18 cellular contexts compared by ENCODE assay signal in the genomic region with DNA sequence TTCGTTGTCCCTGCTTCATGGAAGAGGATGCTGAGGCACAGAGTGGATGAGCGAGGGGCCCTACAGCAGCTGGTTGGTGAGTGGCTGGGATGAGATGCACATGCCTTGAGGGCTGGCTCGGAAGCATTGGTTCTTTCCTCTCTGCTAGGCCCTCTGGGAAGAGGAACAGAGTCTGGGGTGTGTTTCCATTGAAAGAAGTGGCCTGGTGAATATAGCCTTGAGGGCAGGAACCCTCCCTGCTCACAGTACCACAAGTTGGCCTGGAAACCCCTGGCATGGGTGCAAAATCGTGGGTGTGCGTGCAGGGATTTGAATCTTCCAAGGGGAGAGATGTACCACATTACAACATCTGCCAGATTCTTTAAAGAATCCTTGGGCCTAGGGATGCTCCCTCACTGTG. TPM values are rescaled to one million over a fixed set of nuclear protein-coding genes. Genes with fewer than 3 reads are reported as not detected.
A peak's percentile ranks its signal among the peaks of the same experiment; 100 is the strongest.
DNase-seq lines count a peak whose midpoint lies in the region; ATAC-seq and TF ChIP-seq lines count a peak whose summit lies in the region.
"Had no signal": no experiment of that assay in that cellular context is flagged by ENCODE, and none has a peak within 500 bp of the region (broad histone marks: within the 10 kb centered on the region; RNA-seq: fewer than 3 reads in every experiment).

No MANE protein-coding gene starts in this region.

- H3K79me1 ChIP-seq in trophoblast cell (ENCODE audit: low read length): no peaks in the 10 kb centered on the region

- no peaks in the 10 kb centered on the region for H3K4me1 ChIP-seq in esophagus muscularis mucosa
- peaks cover 0 to 11% of the 10 kb centered on the region in 2 experiments for H3K4me1 ChIP-seq in trophoblast cell (ENCODE audit: control insufficient read depth in 1 of 2, insufficient read depth in 2 of 2, low read length in 2 of 2)
- H3K4me1 ChIP-seq: BE2C had no signal

- no peak overlapping the region for H3K4ac ChIP-seq in trophoblast cell (ENCODE audit: low read depth, low read length)

- H3K9me2 ChIP-seq in neural cell (ENCODE audit: insufficient read depth, low read length): no peaks in the 10 kb centered on the region

- H2BK120ac ChIP-seq in trophoblast cell (ENCODE audit: insufficient read depth, low read length, poor library complexity): no peak overlapping the region

- H3K4me3 ChIP-seq in esophagus muscularis mucosa: no peak overlapping the region
- no peak overlapping the region for H3K4me3 ChIP-seq in neural cell (ENCODE audit: low read length)
- H3K4me3 ChIP-seq in trophoblast cell (ENCODE audit: low read depth, low read length): no peak overlapping the region

- no peak overlapping the region for H3K23ac ChIP-seq in trophoblast cell (ENCODE audit: low read length)

- no peak for TF ChIP-seq CTCF in esophagus muscularis mucosa (IDR thresholded peaks at IDR 0.05)
- no peak for TF ChIP-seq CTCF in neural cell (IDR thresholded peaks at IDR 0.05; ENCODE audit: poor library complexity, severe bottlenecking)

- H2AFZ ChIP-seq in neural cell (ENCODE audit: low read depth, low read length) (no peak overlapping the region), trophoblast cell (ENCODE audit: insufficient read depth, low read length, poor library complexity) (no peak overlapping the region)

- H2BK5ac ChIP-seq in trophoblast cell (ENCODE audit: low read depth, low read length, poor library complexity): no peak overlapping the region

- H3K9ac ChIP-seq in neural cell (ENCODE audit: low read length): no peak overlapping the region
- H3K9ac ChIP-seq in trophoblast cell (ENCODE audit: low read length): no peak overlapping the region

- H3K14ac ChIP-seq in trophoblast cell (ENCODE audit: low read length): no peak overlapping the region

- H4K20me1 ChIP-seq in neural cell (ENCODE audit: insufficient read depth): no peaks in the 10 kb centered on the region

- no peak for ATAC-seq in left ventricle myocardium superior
- no peak for ATAC-seq in HG03095 (IDR thresholded peaks at IDR 0.05; ENCODE audit: unreplicated experiment)

- H3K4me2 ChIP-seq in neural cell (ENCODE audit: low read length) (no peak overlapping the region), trophoblast cell (ENCODE audit: low read length) (no peak overlapping the region)

- no peak for TF ChIP-seq EP300 in esophagus muscularis mucosa (IDR thresholded peaks at IDR 0.05)
- no peak for TF ChIP-seq EP300 in neural cell (conservative IDR thresholded peaks at IDR 0.05; ENCODE audit: poor library complexity, severe bottlenecking)

- no peak for TF ChIP-seq POLR2A in esophagus muscularis mucosa (IDR thresholded peaks at IDR 0.05; ENCODE audit: low read depth)

- no peak for TF ChIP-seq RAD21 in neural cell (conservative IDR thresholded peaks at IDR 0.05)

- H3K79me2 ChIP-seq in neural cell (replicated peaks; ENCODE audit: insufficient read depth, low read length) (no peaks in the 10 kb centered on the region), trophoblast cell (ENCODE audit: control insufficient read depth, insufficient read depth, low read length, poor library complexity) (no peaks in the 10 kb centered on the region)

- H4K91ac ChIP-seq in trophoblast cell (ENCODE audit: low read depth, low read length): no peak overlapping the region

- H3K36me3 ChIP-seq in esophagus muscularis mucosa (no peaks in the 10 kb centered on the region), neural cell (ENCODE audit: insufficient read depth, low read length) (no peaks in the 10 kb centered on the region), trophoblast cell (ENCODE audit: control insufficient read depth in 1 of 2, insufficient read depth in 2 of 2, low read length in 2 of 2) (no peaks in the 10 kb centered on the region)
- H3K36me3 ChIP-seq: BE2C had no signal

- DNase-seq in esophagus muscularis mucosa (ENCODE audit: extremely low spot score) (peak; percentile 74), trophoblast cell (no peak), left ventricle myocardium superior (no peak), NCI-H526 (lab: John Stamatoyannopoulos, UW) (no peak)
- DNase-seq: ACHN; BE2C; C1 segment of cervical spinal cord; CD4-positive, CD25-positive, alpha-beta regulatory T cell; CD8-positive, alpha-beta memory T cell; COR-L47; DMS 273 treated with DMSO at 0.1 percent for 48 hours; DMS53; DND-41; H9 had no signal

- no peaks in the 10 kb centered on the region for H3F3A ChIP-seq in neural cell (ENCODE audit: insufficient read depth, low read length, poor library complexity, severe bottlenecking)

- peak overlapping the region; percentile 39 for H2BK12ac ChIP-seq in trophoblast cell (ENCODE audit: low read length)

- no peak overlapping the region for H3K18ac ChIP-seq in trophoblast cell (ENCODE audit: low read length)

- H4K12ac ChIP-seq in trophoblast cell (ENCODE audit: low read depth, low read length): no peak overlapping the region

- H3K27me3 ChIP-seq in esophagus muscularis mucosa (peaks cover 0 to 7% (median 0%) of the 10 kb centered on the region in 4 donors), neural cell (ENCODE audit: insufficient read depth, low read depth, low read length) (no peaks in the 10 kb centered on the region), trophoblast cell (ENCODE audit: insufficient read depth, low read length) (no peaks in the 10 kb centered on the region)
- H3K27me3 ChIP-seq: BE2C had no signal

- WGBS in esophagus muscularis mucosa: 67% methylated on average over 5 of the region's 5 CpGs
- WGBS in trophoblast cell (ENCODE audit: extremely low coverage, insufficient coverage, insufficient read length): no CpG with 5 or more reads among the region's 5 CpGs

- H3K27ac ChIP-seq in esophagus muscularis mucosa (replicated peaks in 1 of 4): no peak overlapping the region
- H3K27ac ChIP-seq in neural cell (ENCODE audit: low read length): peak overlapping the region; percentile 73
- no peak overlapping the region for H3K27ac ChIP-seq in trophoblast cell (ENCODE audit: low read depth, low read length)

- no peak overlapping the region for H4K8ac ChIP-seq in trophoblast cell (ENCODE audit: low read depth, low read length)

- H3K9me3 ChIP-seq in esophagus muscularis mucosa (no peaks in the 10 kb centered on the region), neural cell (ENCODE audit: low read length) (no peaks in the 10 kb centered on the region), trophoblast cell (ENCODE audit: insufficient read depth, low read depth, low read length) (no peaks in the 10 kb centered on the region)
- H3K9me3 ChIP-seq: BE2C had no signal

- H2AK5ac ChIP-seq in trophoblast cell (ENCODE audit: low read length): no peak overlapping the region

- intact Hi-C loops in esophagus muscularis mucosa (cut with DNase I) (no loop called here), left ventricle myocardium superior (cut with micrococcal nuclease) (no loop called here)

TF ChIP-seq in neural cell, 6 proteins besides CTCF, POLR2A, EP300 and RAD21:
- TF ChIP-seq, protein P1, sequence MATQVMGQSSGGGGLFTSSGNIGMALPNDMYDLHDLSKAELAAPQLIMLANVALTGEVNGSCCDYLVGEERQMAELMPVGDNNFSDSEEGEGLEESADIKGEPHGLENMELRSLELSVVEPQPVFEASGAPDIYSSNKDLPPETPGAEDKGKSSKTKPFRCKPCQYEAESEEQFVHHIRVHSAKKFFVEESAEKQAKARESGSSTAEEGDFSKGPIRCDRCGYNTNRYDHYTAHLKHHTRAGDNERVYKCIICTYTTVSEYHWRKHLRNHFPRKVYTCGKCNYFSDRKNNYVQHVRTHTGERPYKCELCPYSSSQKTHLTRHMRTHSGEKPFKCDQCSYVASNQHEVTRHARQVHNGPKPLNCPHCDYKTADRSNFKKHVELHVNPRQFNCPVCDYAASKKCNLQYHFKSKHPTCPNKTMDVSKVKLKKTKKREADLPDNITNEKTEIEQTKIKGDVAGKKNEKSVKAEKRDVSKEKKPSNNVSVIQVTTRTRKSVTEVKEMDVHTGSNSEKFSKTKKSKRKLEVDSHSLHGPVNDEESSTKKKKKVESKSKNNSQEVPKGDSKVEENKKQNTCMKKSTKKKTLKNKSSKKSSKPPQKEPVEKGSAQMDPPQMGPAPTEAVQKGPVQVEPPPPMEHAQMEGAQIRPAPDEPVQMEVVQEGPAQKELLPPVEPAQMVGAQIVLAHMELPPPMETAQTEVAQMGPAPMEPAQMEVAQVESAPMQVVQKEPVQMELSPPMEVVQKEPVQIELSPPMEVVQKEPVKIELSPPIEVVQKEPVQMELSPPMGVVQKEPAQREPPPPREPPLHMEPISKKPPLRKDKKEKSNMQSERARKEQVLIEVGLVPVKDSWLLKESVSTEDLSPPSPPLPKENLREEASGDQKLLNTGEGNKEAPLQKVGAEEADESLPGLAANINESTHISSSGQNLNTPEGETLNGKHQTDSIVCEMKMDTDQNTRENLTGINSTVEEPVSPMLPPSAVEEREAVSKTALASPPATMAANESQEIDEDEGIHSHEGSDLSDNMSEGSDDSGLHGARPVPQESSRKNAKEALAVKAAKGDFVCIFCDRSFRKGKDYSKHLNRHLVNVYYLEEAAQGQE (IDR thresholded peaks at IDR 0.05; ENCODE audit: borderline replicate concordance): no peak
- TF ChIP-seq EZH2 (IDR thresholded peaks at IDR 0.05; ENCODE audit: borderline replicate concordance, insufficient read depth, low read length, poor library complexity, severe bottlenecking) (no peak), SMC3 (conservative IDR thresholded peaks at IDR 0.05; ENCODE audit: poor library complexity) (no peak), TAF1 (IDR thresholded peaks at IDR 0.05; ENCODE audit: low read depth) (no peak), MXI1 (conservative IDR thresholded peaks at IDR 0.05; ENCODE audit: poor library complexity, severe bottlenecking) (no peak), POLR2AphosphoS5 (IDR thresholded peaks at IDR 0.05) (no peak)
TF ChIP-seq in neural cell: peak in this region for 0.

RNA-seq across cellular contexts. Expression of a gene that starts 37.6 kb away (rescaled TPM):
- total RNA-seq in esophagus muscularis mucosa: not detected
- not detected in 2 replicates for polyA plus RNA-seq in neural cell
- 0.12 TPM in 1 of 2 replicates, not detected in the other for polyA minus RNA-seq in neural cell
- not detected in 2 replicates for polyA plus RNA-seq in trophoblast cell (2013)
- not detected for total RNA-seq in left ventricle myocardium superior
- total RNA-seq: CD4-positive, CD25-positive, alpha-beta regulatory T cell; CD8-positive, alpha-beta memory T cell; H1; H9; HT-29 had no signal
- polyA plus RNA-seq: CD4-positive, CD25-positive, alpha-beta regulatory T cell; CD8-positive, alpha-beta memory T cell had no signal
